18 cellular contexts compared by ENCODE assay signal in genomic region chr1:109712321-109712864, GRCh38. TPM values are rescaled to one million over a fixed set of nuclear protein-coding genes. Genes with fewer than 3 reads are reported as not detected.
DNase-seq lines count a peak whose midpoint lies in the region; ATAC-seq and TF ChIP-seq lines count a peak whose summit lies in the region.
"Had no signal": no experiment of that assay in that cellular context is flagged by ENCODE, and none has a peak within 500 bp of the region (broad histone marks: within the 10 kb centered on the region; RNA-seq: fewer than 3 reads in every experiment).

No MANE protein-coding gene starts in this region.

- no peaks in the 10 kb centered on the region for H3K36me3 ChIP-seq in osteoblast (ENCODE audit: insufficient read depth, low read length)
- no peaks in the 10 kb centered on the region for H3K36me3 ChIP-seq in aorta (ENCODE audit: control insufficient read depth in 1 of 2, insufficient read depth in 2 of 2, low read length in 1 of 2)

- H3K4me3 ChIP-seq in osteoblast (ENCODE audit: insufficient read depth, low read length) (peak overlapping the region; percentile 64), aorta (ENCODE audit: low read length in 2 of 2) (peak overlapping the region in 1 of 2 donors; percentile 43)

- H3K27ac ChIP-seq in osteoblast (ENCODE audit: low read depth, low read length), result no peak overlapping the region
- no peak overlapping the region for H3K27ac ChIP-seq in aorta (ENCODE audit: low read depth in 1 of 2, low read length in 2 of 2)

- no peak for DNase-seq in stimulated activated naive CD8-positive, alpha-beta T cell treated with anti-CD3 and anti-CD28 coated beads, Interleukin-15, Interleukin-2, amounts not matched to agents 100 U/mL and 50 U/mL, for 24 hours
- no peak for DNase-seq in stimulated activated naive CD8-positive, alpha-beta T cell treated with anti-CD3 and anti-CD28 coated beads, Interleukin-15, amount 100 ng/mL, for 72 hours
- DNase-seq in germinal center (ENCODE audit: low spot score) (peak; percentile 1), osteoblast (ENCODE audit: insufficient read length, low spot score, missing footprints) (no peak), aorta (no peak)
- DNase-seq: activated T-cell treated with anti-CD3 and anti-CD28 coated beads for 4 hours; effector CD8-positive, alpha-beta T cell; hypothalamus; Karpas-422; NCI-H1930; NCI-H82; SHP77 treated with DMSO at 0.1 percent for 48 hours had no signal

- no peaks in the 10 kb centered on the region for H3K79me2 ChIP-seq in osteoblast (ENCODE audit: insufficient read depth, low read length)

- H4K20me1 ChIP-seq in osteoblast (ENCODE audit: insufficient read depth, low read length), result no peaks in the 10 kb centered on the region

- H3K4me3 Mint-ChIP-seq in stimulated activated naive CD8-positive, alpha-beta T cell treated with anti-CD3 and anti-CD28 coated beads, Interleukin-15, amount 100 ng/mL, for 72 hours, result peak overlapping the region in 1 of 2 donors; percentile 10

- no peak overlapping the region for H3K27ac Mint-ChIP-seq in stimulated activated naive CD8-positive, alpha-beta T cell treated with anti-CD3 and anti-CD28 coated beads, Interleukin-15, amount 100 ng/mL, for 72 hours

- H3K4me1 ChIP-seq in osteoblast (ENCODE audit: insufficient read depth, low read length) (no peaks in the 10 kb centered on the region), aorta (ENCODE audit: control insufficient read depth in 1 of 2, insufficient read depth in 2 of 2, low read length in 2 of 2) (no peaks in the 10 kb centered on the region)

- WGBS in aorta, 2 donors, result 40 to 51% methylated on average over 22 of the region's 22 CpGs

- H3K9me3 ChIP-seq in osteoblast (ENCODE audit: low read depth, low read length), result no peaks in the 10 kb centered on the region
- H3K9me3 ChIP-seq in aorta (ENCODE audit: control insufficient read depth, low read length), result no peaks in the 10 kb centered on the region

- H2AFZ ChIP-seq in osteoblast (ENCODE audit: low read length), result peak overlapping the region; percentile 46

- H3K27me3 Mint-ChIP-seq in stimulated activated naive CD8-positive, alpha-beta T cell treated with anti-CD3 and anti-CD28 coated beads, Interleukin-15, amount 100 ng/mL, for 72 hours, result peaks cover 29% of the 10 kb centered on the region

- H3K27me3 ChIP-seq in osteoblast (ENCODE audit: insufficient read depth, low read length), result no peaks in the 10 kb centered on the region
- H3K27me3 ChIP-seq in aorta (ENCODE audit: control insufficient read depth in 1 of 2, insufficient read depth in 2 of 2, low read length in 1 of 2), result no peaks in the 10 kb centered on the region

- intact Hi-C loops in aorta (cut with DNase I), result no loop called here

- H3K4me2 ChIP-seq in osteoblast (ENCODE audit: insufficient read depth, low read length), result peak overlapping the region; percentile 75

- peak; percentile 14 for ATAC-seq in stimulated activated naive CD8-positive, alpha-beta T cell treated with anti-CD3 and anti-CD28 coated beads, Interleukin-15, Interleukin-2, amounts not matched to agents 100 U/mL and 50 U/mL, for 24 hours
- ATAC-seq in stimulated activated naive CD8-positive, alpha-beta T cell treated with anti-CD3 and anti-CD28 coated beads, Interleukin-15, amount 100 ng/mL, for 72 hours, result no peak
- ATAC-seq in aorta (ENCODE audit: low FRiP score) (peak; percentile 59), HG03521 (IDR thresholded peaks at IDR 0.05; ENCODE audit: unreplicated experiment) (no peak), HG03175 (IDR thresholded peaks at IDR 0.05; ENCODE audit: unreplicated experiment) (no peak), HG02885 (IDR thresholded peaks at IDR 0.05; ENCODE audit: poor library complexity, unreplicated experiment) (no peak)

- TF ChIP-seq CTCF in osteoblast (IDR thresholded peaks at IDR 0.05; ENCODE audit: extremely low read depth, low read depth, low read length), result no peak

- no peaks in the 10 kb centered on the region for H3K4me1 Mint-ChIP-seq in stimulated activated naive CD8-positive, alpha-beta T cell treated with anti-CD3 and anti-CD28 coated beads, Interleukin-15, amount 100 ng/mL, for 72 hours

- peaks cover 3 to 17% of the 10 kb centered on the region in 2 donors for H3K9me3 Mint-ChIP-seq in stimulated activated naive CD8-positive, alpha-beta T cell treated with anti-CD3 and anti-CD28 coated beads, Interleukin-15, amount 100 ng/mL, for 72 hours

RNA-seq across cellular contexts. Expression of gene GSTM5, which starts 0.3 kb away (rescaled TPM):
- total RNA-seq in osteoblast, result 2.1 and 4.3 TPM in 2 replicates
- 10 to 100 TPM in 1 of 2 donors, 1 to 10 TPM in 1; 5.7 to 23.4 TPM for total RNA-seq in aorta
- 10 to 100 TPM in 1 of 2 donors, 1 to 10 TPM in 1; 8.6 to 10.8 TPM for polyA plus RNA-seq in aorta
- total RNA-seq: Daoy, mononuclear cell, renal cortical epithelial cell had no signal

RNA-seq across cellular contexts. Expression of gene GSTM1, which starts 24.8 kb away (rescaled TPM):
- total RNA-seq in osteoblast (not detected in 2 replicates), aorta (10 to 100 TPM in 1 of 2 donors, not detected in 1; 63.8 TPM)
- polyA plus RNA-seq in aorta, result 10 to 100 TPM; 42.4 to 54.4 TPM
- total RNA-seq: mononuclear cell had no signal

RNA-seq across cellular contexts. Expression of gene GSTM3, which starts 28.4 kb away (rescaled TPM):
- 49.9 and 50.1 TPM in 2 replicates for total RNA-seq in osteoblast
- 10 to 100 TPM; 17.9 to 56.5 TPM for total RNA-seq in aorta
- polyA plus RNA-seq in aorta, result 100 to 1,000 TPM in 1 of 2 donors, 10 to 100 TPM in 1; 75.7 to 146 TPM

RNA-seq across cellular contexts. Expression of gene GSTM2, which starts 44.5 kb away (rescaled TPM):
- 14.8 and 16.2 TPM in 2 replicates for total RNA-seq in osteoblast
- total RNA-seq in aorta, result 100 to 1,000 TPM in 1 of 2 donors, 10 to 100 TPM in 1; 48.3 to 136 TPM
- polyA plus RNA-seq in aorta, result 100 to 1,000 TPM in 1 of 2 donors, 10 to 100 TPM in 1; 17.5 to 279 TPM

RNA-seq across cellular contexts. Expression of gene EPS8L3, which starts 51.3 kb away (rescaled TPM):
- not detected in 2 replicates for total RNA-seq in osteoblast
- total RNA-seq in aorta, result not detected
- polyA plus RNA-seq in aorta, result 10 to 100 TPM in 1 of 2 donors, under 1 TPM in 1; 0.46 to 36.7 TPM
- total RNA-seq: Daoy, mononuclear cell, renal cortical epithelial cell had no signal

Comparison
In these comparisons a context has a peak if more than half of its experiments do, and no peak if none do; other contexts are left out.
1. ATAC-seq: peak in stimulated activated naive CD8-positive, alpha-beta T cell treated with anti-CD3 and anti-CD28 coated beads, Interleukin-15, Interleukin-2, amounts not matched to agents 100 U/mL and 50 U/mL, for 24 hours (single experiment) and aorta (single experiment); none in stimulated activated naive CD8-positive, alpha-beta T cell treated with anti-CD3 and anti-CD28 coated beads, Interleukin-15, amount 100 ng/mL, for 72 hours (single experiment), HG03521 (single experiment), HG03175 (single experiment) and HG02885 (single experiment).